ENCODE assay signal across 14 cellular contexts in genomic region chr22:48713266-48714205, GRCh38.
DNase-seq lines count a peak whose midpoint lies in the region; ATAC-seq, FAIRE-seq and TF ChIP-seq lines count a peak whose summit lies in the region.
"Had no signal": no experiment of that assay in that cellular context is flagged by ENCODE, and none has a peak within 500 bp of the region (broad histone marks: within the 10 kb centered on the region; RNA-seq: fewer than 3 reads in every experiment).

No MANE protein-coding gene starts in this region.

- no peaks in the 10 kb centered on the region for H3K36me3 ChIP-seq in kidney (ENCODE audit: control insufficient read depth in 1 of 2, insufficient read depth in 2 of 2, low read length in 2 of 2)
- no peaks in the 10 kb centered on the region for H3K36me3 ChIP-seq in sigmoid colon
- no peaks in the 10 kb centered on the region for H3K36me3 ChIP-seq in transverse colon

- H3K36me3 Mint-ChIP-seq in CD14-positive monocyte, result no peaks in the 10 kb centered on the region
- H3K36me3 Mint-ChIP-seq: CD8-positive, alpha-beta memory T cell had no signal

- H3K4me3 ChIP-seq in kidney (ENCODE audit: low read length in 2 of 2) (no peak overlapping the region), sigmoid colon (no peak overlapping the region), transverse colon (no peak overlapping the region)

- no peak for FAIRE-seq in kidney (lab: Jason Lieb, UNC)
- FAIRE-seq: H1 had no signal

- peak; percentile 34 for DNase-seq in CD14-positive monocyte (ENCODE audit: low spot score)
- DNase-seq in G401 (ENCODE audit: low spot score), result peak; percentile 28
- DNase-seq in kidney, result peak; percentile 56
- peak; percentile 58 for DNase-seq in sigmoid colon
- no peak for DNase-seq in transverse colon
- no peak for DNase-seq in activated gamma-delta T cell treated with Interleukin-2 at 50 U/mL for 16 hours
- DNase-seq: Karpas-422, MM.1S, NCI-H1105 treated with DMSO at 0.1 percent for 48 hours, NCI-H187, PC-3 had no signal

- H3K9me3 ChIP-seq in kidney (ENCODE audit: control insufficient read depth in 1 of 2, low read length in 2 of 2) (peaks cover 0 to 3% of the 10 kb centered on the region in 2 donors), sigmoid colon (no peaks in the 10 kb centered on the region), transverse colon (no peaks in the 10 kb centered on the region)

- TF ChIP-seq CTCF in CD14-positive monocyte (IDR thresholded peaks at IDR 0.05) (no peak), kidney (IDR thresholded peaks at IDR 0.05; ENCODE audit: borderline replicate concordance, extremely low read depth, insufficient read depth) (no peak), sigmoid colon (IDR thresholded peaks at IDR 0.05) (no peak), transverse colon (IDR thresholded peaks at IDR 0.05) (no peak)

- H3K4me3 Mint-ChIP-seq in CD14-positive monocyte, result no peak overlapping the region
- H3K4me3 Mint-ChIP-seq: CD8-positive, alpha-beta memory T cell had no signal

- ATAC-seq in HG02884 (IDR thresholded peaks at IDR 0.05; ENCODE audit: unreplicated experiment), result no peak
- ATAC-seq: PC-3 had no signal

- H3K4me1 Mint-ChIP-seq in CD14-positive monocyte, result no peaks in the 10 kb centered on the region
- H3K4me1 Mint-ChIP-seq: CD8-positive, alpha-beta memory T cell had no signal

- no peak overlapping the region for H3K27ac Mint-ChIP-seq in CD14-positive monocyte
- H3K27ac Mint-ChIP-seq: CD8-positive, alpha-beta memory T cell had no signal

- H3K27me3 ChIP-seq in sigmoid colon (no peaks in the 10 kb centered on the region), transverse colon (no peaks in the 10 kb centered on the region)

- TF ChIP-seq POLR2A in sigmoid colon (IDR thresholded peaks at IDR 0.05) (no peak), transverse colon (IDR thresholded peaks at IDR 0.05) (no peak)

- 83 to 85% methylated on average over 38 of the region's 38 CpGs for WGBS in sigmoid colon, 2 donors
- WGBS in transverse colon (ENCODE audit: low coverage in 1 of 2), 2 donors, result 75% methylated on average over 34 of the region's 38 CpGs; no CpG with 5 or more reads in 1 of the 2 donors

- TF ChIP-seq EP300 in sigmoid colon (IDR thresholded peaks at IDR 0.05) (no peak), transverse colon (IDR thresholded peaks at IDR 0.05; ENCODE audit: low read depth) (no peak)

- peaks cover 0 to 5% (median 2%) of the 10 kb centered on the region in 7 donors for H3K9me3 Mint-ChIP-seq in CD14-positive monocyte

- no peaks in the 10 kb centered on the region for H3K4me1 ChIP-seq in kidney (ENCODE audit: control insufficient read depth in 1 of 2, insufficient read depth in 1 of 2, low read depth in 1 of 2, low read length in 2 of 2)
- no peaks in the 10 kb centered on the region for H3K4me1 ChIP-seq in sigmoid colon
- H3K4me1 ChIP-seq in transverse colon, result no peaks in the 10 kb centered on the region

- intact Hi-C loops in CD14-positive monocyte (cut with micrococcal nuclease) (no loop called here), kidney (cut with DNase I) (no loop called here), sigmoid colon (cut with DNase I) (no loop called here), transverse colon (cut with DNase I; ENCODE audit: low total_unique reads) (no loop called here)

- in situ Hi-C loops in G401 (cut with HindIII; ENCODE audit: low sequenced_read_pairs) (no loop called here), transverse colon (cut with MboI; ENCODE audit: low pct_ligation_motif_present in 1 of 4, low pct_unique_long_range_greater_than_20kb in 1 of 4, low sequenced_read_pairs in 3 of 4) (no loop called here)

- no peak overlapping the region for H3K9ac ChIP-seq in kidney (ENCODE audit: low read length in 2 of 2)

- no peak overlapping the region for H3K27ac ChIP-seq in kidney (ENCODE audit: low read depth in 2 of 2, low read length in 2 of 2)
- H3K27ac ChIP-seq in sigmoid colon, result no peak overlapping the region
- no peak overlapping the region for H3K27ac ChIP-seq in transverse colon

- H3K27me3 Mint-ChIP-seq in CD14-positive monocyte (ENCODE audit: low read depth in 3 of 3), result peaks cover 0 to 12% (median 5%) of the 10 kb centered on the region in 3 donors

Comparison
In these comparisons a context has a peak if more than half of its experiments do, and no peak if none do; other contexts are left out.
1. DNase-seq: peak in CD14-positive monocyte (single experiment), G401 (single experiment), kidney (single experiment) and sigmoid colon (single experiment); none in transverse colon (single experiment) and activated gamma-delta T cell treated with Interleukin-2 at 50 U/mL for 16 hours (single experiment).